ENCODE assay signal across 25 cellular contexts in the genomic region with DNA sequence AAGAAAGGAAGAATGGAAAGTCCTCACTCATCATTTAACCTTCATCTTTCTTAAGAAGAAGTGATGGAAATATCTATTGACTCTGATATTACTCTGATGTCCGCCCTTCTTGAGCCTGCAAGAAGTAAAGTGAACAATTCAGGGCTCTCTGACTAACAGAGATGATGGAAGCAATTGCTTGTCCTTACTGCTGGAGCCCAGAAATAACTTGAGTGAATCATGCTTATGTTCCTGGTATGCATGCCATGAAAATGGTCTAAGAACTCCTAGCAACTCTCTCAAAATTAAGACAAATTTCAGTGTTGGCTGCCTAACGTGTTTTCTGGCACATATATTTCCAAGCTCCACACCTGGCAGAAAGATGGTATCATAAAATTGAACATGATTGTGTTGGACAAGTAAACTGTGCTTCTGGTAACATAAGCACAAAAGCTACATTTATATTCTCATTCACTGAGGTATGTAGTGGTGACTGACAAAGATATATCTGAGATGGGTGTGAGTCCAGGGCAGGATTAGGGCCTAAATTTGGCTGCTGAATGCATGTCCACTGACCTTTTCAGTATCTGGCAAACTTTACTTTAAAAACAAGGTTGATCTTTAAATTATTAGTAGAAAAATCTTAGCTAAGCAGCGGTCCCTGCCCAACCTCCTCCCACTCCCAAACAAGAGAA.
DNase-seq lines count a peak whose midpoint lies in the region; ATAC-seq and TF ChIP-seq lines count a peak whose summit lies in the region.
"Had no signal": no experiment of that assay in that cellular context is flagged by ENCODE, and none has a peak within 500 bp of the region (broad histone marks: within the 10 kb centered on the region; RNA-seq: fewer than 3 reads in every experiment).

No MANE protein-coding gene starts in this region.

- intact Hi-C loops in psoas muscle (cut with DNase I) = no loop called here

- no peaks in the 10 kb centered on the region for H3K27me3 ChIP-seq in adipocyte (replicated peaks; ENCODE audit: control insufficient read depth, insufficient read depth, low read length)
- H3K27me3 ChIP-seq in psoas muscle (ENCODE audit: insufficient read depth in 3 of 3, low read length in 2 of 3) = no peaks in the 10 kb centered on the region
- H3K27me3 ChIP-seq: esophagus squamous epithelium, uterus had no signal

- WGBS in psoas muscle, 3 donors = 46 to 61% (median 55%) methylated on average over 3 of the region's 3 CpGs

- no peak for TF ChIP-seq CTCF in psoas muscle (IDR thresholded peaks at IDR 0.05)

- H3K9me3 ChIP-seq in adipocyte (ENCODE audit: control insufficient read depth, low read length) (no peaks in the 10 kb centered on the region), psoas muscle (no peaks in the 10 kb centered on the region)
- H3K9me3 ChIP-seq: esophagus squamous epithelium, uterus had no signal

- H3K27ac ChIP-seq in psoas muscle = peak overlapping the region; percentile 76
- H3K27ac ChIP-seq: esophagus squamous epithelium, KMS-11, RWPE1, uterus had no signal

- no peak overlapping the region for H3K9ac ChIP-seq in adipocyte (ENCODE audit: low read length)
- H3K9ac ChIP-seq: KMS-11 had no signal

- ATAC-seq in psoas muscle = peak; percentile 88 to 99 (median 93)
- no peak for ATAC-seq in activated CD4-positive, CD25-positive, alpha-beta regulatory T cell treated with anti-CD3 and anti-CD28 coated beads, Interleukin-2, amount 50 U/mL, for 24 hours
- ATAC-seq: activated naive CD8-positive, alpha-beta T cell treated with anti-CD3 and anti-CD28 coated beads, Interleukin-2, amount 50 U/mL, for 24 hours; CD8-positive, alpha-beta T cell had no signal

- H3K4me3 ChIP-seq in adipocyte (ENCODE audit: low read length) (no peak overlapping the region), psoas muscle (no peak overlapping the region)
- H3K4me3 ChIP-seq: esophagus squamous epithelium, uterus had no signal

- peaks cover 9% of the 10 kb centered on the region for H3K4me1 ChIP-seq in adipocyte (ENCODE audit: control insufficient read depth, insufficient read depth, low read length)
- peaks cover 35% of the 10 kb centered on the region for H3K4me1 ChIP-seq in psoas muscle
- H3K4me1 ChIP-seq: esophagus squamous epithelium, uterus had no signal

- DNase-seq in AG20443 (ENCODE audit: low spot score) (peak; percentile 68), adipocyte (ENCODE audit: low read depth) (peak; percentile 61), fibroblast of peridontal ligament (ENCODE audit: extremely low read depth) (peak; percentile 61), psoas muscle (no peak), NCI-H2107 (lab: John Stamatoyannopoulos, UW) (no peak), NCI-H2081 (lab: John Stamatoyannopoulos, UW) (no peak), retina (no peak)
- DNase-seq: activated CD4-positive, alpha-beta T cell treated with anti-CD3 and anti-CD28 coated beads, Interleukin-2, amount 10 ng/mL, durations not matched to agents 24 days and 14 days; activated naive CD8-positive, alpha-beta T cell treated with anti-CD3 and anti-CD28 coated beads, Interleukin-2, amount 50 U/mL, for 24 hours; CD8-positive, alpha-beta T cell; central memory CD4-positive, alpha-beta T cell; DMS53; effector CD4-positive, alpha-beta T cell; esophagus squamous epithelium; kidney; mammary epithelial cell; naive B cell; NCI-H2029 treated with DMSO at 0.1 percent for 48 hours; NCI-H510A; small intestine; substantia nigra; uterus had no signal

- no peaks in the 10 kb centered on the region for H3K36me3 ChIP-seq in adipocyte (ENCODE audit: control insufficient read depth, insufficient read depth, low read length, severe bottlenecking)
- no peaks in the 10 kb centered on the region for H3K36me3 ChIP-seq in psoas muscle (ENCODE audit: insufficient read depth in 1 of 2, low read depth in 1 of 2)
- H3K36me3 ChIP-seq: esophagus squamous epithelium, uterus had no signal

Comparison
In these comparisons a context has a peak if more than half of its experiments do, and no peak if none do; other contexts are left out.
1. DNase-seq: peak in AG20443 (single experiment), adipocyte (single experiment) and fibroblast of peridontal ligament (single experiment); none in psoas muscle (0 of 2), NCI-H2107 (single experiment), NCI-H2081 (0 of 2) and retina (single experiment).
2. ATAC-seq: peak in psoas muscle (4 of 4); none in activated CD4-positive, CD25-positive, alpha-beta regulatory T cell treated with anti-CD3 and anti-CD28 coated beads, Interleukin-2, amount 50 U/mL, for 24 hours (0 of 2).